In the genomic region with DNA sequence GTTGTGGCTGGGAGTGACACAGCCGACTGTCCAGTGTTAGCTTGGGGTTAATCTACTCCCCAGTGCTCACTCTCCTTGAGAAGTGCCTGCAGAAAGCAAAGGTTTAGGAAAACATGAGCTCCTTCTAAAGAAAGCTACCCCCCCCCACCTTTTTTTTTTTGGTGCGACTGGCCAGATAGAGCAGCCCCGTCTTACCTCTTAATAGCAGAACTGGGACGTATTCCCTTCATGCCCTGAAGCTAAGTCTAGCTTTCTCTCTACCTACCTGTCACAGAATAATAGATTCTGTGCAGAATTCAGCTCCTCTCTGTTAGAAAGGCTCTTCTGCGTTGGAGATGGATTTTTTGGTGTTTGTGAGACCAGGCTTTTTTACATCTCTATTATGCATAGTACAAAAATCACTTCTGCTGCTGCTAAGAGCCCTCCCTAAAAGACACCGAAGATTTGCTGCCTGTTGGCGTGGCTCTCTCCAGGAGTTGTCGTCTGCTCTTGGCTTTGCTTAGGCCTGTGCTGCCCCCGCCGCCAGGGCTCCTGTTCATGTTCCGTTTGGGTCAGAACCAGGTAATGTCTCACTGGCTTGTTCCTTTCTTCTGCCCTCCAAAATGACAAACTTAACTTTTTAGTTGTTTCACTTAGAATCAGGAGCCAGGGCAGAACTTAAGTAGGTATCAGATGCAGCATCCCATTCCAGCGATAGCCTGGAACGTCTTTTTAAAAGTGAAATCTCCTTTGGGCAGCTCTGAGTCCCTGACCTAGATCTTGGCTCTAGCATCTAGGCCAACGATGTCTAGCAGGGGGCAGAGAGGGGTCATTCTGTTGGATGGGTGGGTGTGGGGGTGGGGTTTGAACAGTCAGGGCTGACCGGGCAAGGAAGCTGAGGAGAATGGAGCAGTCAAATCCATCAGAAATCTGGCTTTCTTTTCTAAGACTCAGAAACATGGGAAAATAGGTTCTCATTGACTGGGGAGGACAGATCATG, we compare ENCODE assay signal across 8 cellular contexts. TPM values are rescaled to one million over a fixed set of nuclear protein-coding genes. Genes with fewer than 3 reads are reported as not detected.
DNase-seq lines count a peak whose midpoint lies in the region; ATAC-seq and TF ChIP-seq lines count a peak whose summit lies in the region.

No MANE protein-coding gene starts in this region.

- peaks cover 32% of the 10 kb centered on the region for H4K20me1 ChIP-seq in KMS-11 (ENCODE audit: insufficient read depth)

- H3K4me2 ChIP-seq in KMS-11: peak overlapping the region; percentile 69

- H3K79me2 ChIP-seq in KMS-11 (ENCODE audit: insufficient read depth, low read depth): peaks cover 66% of the 10 kb centered on the region

- peaks cover 12 to 14% of the 10 kb centered on the region in 2 donors for H3K4me1 Mint-ChIP-seq in effector memory CD8-positive, alpha-beta T cell (ENCODE audit: low read depth in 2 of 2)
- peaks cover 5 to 18% (median 14%) of the 10 kb centered on the region in 7 donors for H3K4me1 Mint-ChIP-seq in naive thymus-derived CD4-positive, alpha-beta T cell

- no peak overlapping the region; the same call in 1 of the 2 replicates for H2AFZ ChIP-seq in KMS-11 (ENCODE audit: low read depth)

- H3K36me3 Mint-ChIP-seq in effector memory CD8-positive, alpha-beta T cell (ENCODE audit: insufficient read depth): no peaks in the 10 kb centered on the region
- H3K36me3 Mint-ChIP-seq in naive thymus-derived CD4-positive, alpha-beta T cell: no peaks in the 10 kb centered on the region

- peak overlapping the region; percentile 73 for H3K27ac ChIP-seq in KMS-11
- H3K27ac ChIP-seq in naive thymus-derived CD4-positive, alpha-beta T cell (ENCODE audit: low read depth, low read length): no peak overlapping the region

- peak overlapping the region in 1 of 2 donors; percentile 19 for H3K27ac Mint-ChIP-seq in effector memory CD8-positive, alpha-beta T cell
- peak overlapping the region in 8 of 9 donors; percentile 0 to 68 (median 12) for H3K27ac Mint-ChIP-seq in naive thymus-derived CD4-positive, alpha-beta T cell

- H3K4me3 Mint-ChIP-seq in effector memory CD8-positive, alpha-beta T cell: peak overlapping the region; percentile 79 to 86
- H3K4me3 Mint-ChIP-seq in naive thymus-derived CD4-positive, alpha-beta T cell: peak overlapping the region; percentile 76 to 91 (median 84)

- H3K9me3 Mint-ChIP-seq in effector memory CD8-positive, alpha-beta T cell: no peaks in the 10 kb centered on the region
- H3K9me3 Mint-ChIP-seq in naive thymus-derived CD4-positive, alpha-beta T cell: peaks cover 0 to 1% (median 0%) of the 10 kb centered on the region in 11 donors

- no peak overlapping the region for H3K4me3 ChIP-seq in KMS-11 (IDR thresholded peaks at IDR 0.05; ENCODE audit: insufficient read depth, low read depth, low read length)
- no peak overlapping the region for H3K4me3 ChIP-seq in naive thymus-derived CD4-positive, alpha-beta T cell (ENCODE audit: low read length)

- CTCF ChIA-PET in naive thymus-derived CD4-positive, alpha-beta T cell (lab: Charles Lee): no interaction called here

- no peaks in the 10 kb centered on the region for H3K36me3 ChIP-seq in KMS-11 (ENCODE audit: insufficient read depth)
- no peaks in the 10 kb centered on the region for H3K36me3 ChIP-seq in naive thymus-derived CD4-positive, alpha-beta T cell (ENCODE audit: control insufficient read depth in 2 of 3, insufficient read depth in 3 of 3, low read length in 3 of 3)

- peak overlapping the region; percentile 74; the same call in 1 of the 2 replicates for H3K9ac ChIP-seq in KMS-11

- H3K27me3 Mint-ChIP-seq in effector memory CD8-positive, alpha-beta T cell: peaks cover 29 to 52% of the 10 kb centered on the region in 2 donors
- H3K27me3 Mint-ChIP-seq in naive thymus-derived CD4-positive, alpha-beta T cell: peaks cover 21 to 66% (median 37%) of the 10 kb centered on the region in 5 donors

- POLR2A ChIA-PET in naive thymus-derived CD4-positive, alpha-beta T cell (lab: Charles Lee): no interaction called here

- DNase-seq in Ammon's horn (ENCODE audit: low spot score) (peak; percentile 24), OCI-M2 (lab: John Stamatoyannopoulos, UW; ENCODE audit: unreplicated experiment) (no peak), NOMO-1 treated with dmso at 0.1 percent for 144 hours (lab: John Stamatoyannopoulos, UW; ENCODE audit: unreplicated experiment) (no peak), NCI-H1417 treated with DMSO at 0.1 percent for 48 hours (lab: John Stamatoyannopoulos, UW) (no peak)
- no peak for DNase-seq in effector memory CD8-positive, alpha-beta T cell
- DNase-seq in naive thymus-derived CD4-positive, alpha-beta T cell: no peak

- intact Hi-C loops in naive thymus-derived CD4-positive, alpha-beta T cell (cut with micrococcal nuclease): loop anchor here (2.0 to 10.0 kb wide), 5 partner anchors 37 to 849 kb away; partner anchors contain the start of genes ANKH (in 2 of the 2) and OTULIN (in 1 of the 2)

- no peak for ATAC-seq in effector memory CD8-positive, alpha-beta T cell (replicated peaks)
- no peak for ATAC-seq in naive thymus-derived CD4-positive, alpha-beta T cell
- ATAC-seq in GM19023 (IDR thresholded peaks at IDR 0.05; ENCODE audit: unreplicated experiment): no peak

- no peaks in the 10 kb centered on the region for H3K27me3 ChIP-seq in KMS-11 (ENCODE audit: insufficient read depth, low read depth)
- peaks cover 0 to 3% of the 10 kb centered on the region in 2 donors for H3K27me3 ChIP-seq in naive thymus-derived CD4-positive, alpha-beta T cell (ENCODE audit: control insufficient read depth in 2 of 2, insufficient read depth in 2 of 2, low read length in 2 of 2)

- H3K4me1 ChIP-seq in KMS-11 (ENCODE audit: low read depth, poor library complexity, severe bottlenecking): peaks cover 42% of the 10 kb centered on the region
- peaks cover 6% of the 10 kb centered on the region in 2 donors for H3K4me1 ChIP-seq in naive thymus-derived CD4-positive, alpha-beta T cell (ENCODE audit: control insufficient read depth in 2 of 2, insufficient read depth in 2 of 2, low read length in 2 of 2)

- TF ChIP-seq CTCF in KMS-11 (conservative IDR thresholded peaks at IDR 0.05; ENCODE audit: low read depth, low read length): no peak

- H3K9me3 ChIP-seq in naive thymus-derived CD4-positive, alpha-beta T cell (ENCODE audit: control insufficient read depth in 2 of 3, low read length in 3 of 3): no peaks in the 10 kb centered on the region

RNA-seq across cellular contexts. Expression of gene TRIO, which starts 2.5 kb away (rescaled TPM):
- total RNA-seq in naive thymus-derived CD4-positive, alpha-beta T cell: 10 to 100 TPM in 2 of 5 experiments, 1 to 10 TPM in 3; 5.5 to 45.9 (median 8.5) TPM
- polyA plus RNA-seq in naive thymus-derived CD4-positive, alpha-beta T cell: under 1 TPM; 0.16 to 0.53 TPM
